Comparison of ENCODE assay signal across 11 cellular contexts in the genomic region with DNA sequence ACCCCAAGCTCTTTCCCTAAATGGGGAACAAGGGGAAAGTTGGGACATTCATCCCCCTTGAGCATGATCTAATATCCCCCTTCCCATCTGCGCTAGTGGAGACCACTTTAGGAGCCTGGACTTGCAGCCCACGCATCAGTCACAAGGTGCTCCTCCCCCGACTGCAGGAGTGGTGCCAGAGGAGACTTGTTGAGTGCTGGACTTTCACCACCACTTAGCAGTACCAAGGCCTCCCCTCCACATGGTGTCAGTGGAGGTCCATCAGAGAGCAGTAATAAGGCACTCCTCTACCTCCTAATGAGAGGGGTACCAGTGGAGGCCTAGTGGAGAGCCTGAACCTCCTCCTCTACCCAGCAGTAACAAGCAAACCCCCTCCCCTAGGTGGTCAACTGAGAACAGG. TPM values are rescaled to one million over a fixed set of nuclear protein-coding genes. Genes with fewer than 3 reads are reported as not detected.
DNase-seq lines count a peak whose midpoint lies in the region; ATAC-seq and TF ChIP-seq lines count a peak whose summit lies in the region.
"Had no signal": no experiment of that assay in that cellular context is flagged by ENCODE, and none has a peak within 500 bp of the region (broad histone marks: within the 10 kb centered on the region; RNA-seq: fewer than 3 reads in every experiment).

No MANE protein-coding gene starts in this region.

- no peaks in the 10 kb centered on the region for H3K4me1 Mint-ChIP-seq in CD8-positive, alpha-beta T cell (ENCODE audit: low read depth)
- H3K4me1 Mint-ChIP-seq in stimulated activated naive CD8-positive, alpha-beta T cell treated with anti-CD3 and anti-CD28 coated beads, Interleukin-15, amount 100 ng/mL, for 72 hours = no peaks in the 10 kb centered on the region
- H3K4me1 Mint-ChIP-seq in chondrocyte (ENCODE audit: low read depth) = peaks cover 9% of the 10 kb centered on the region

- intact Hi-C loops in CD8-positive, alpha-beta T cell (cut with DNase I, micrococcal nuclease) = loop anchor here (1.0 to 10.0 kb wide), 2 partner anchors 186 to 423 kb away; no protein-coding TSS in a partner anchor

- no peak overlapping the region for H3K27ac Mint-ChIP-seq in CD8-positive, alpha-beta T cell
- H3K27ac Mint-ChIP-seq in stimulated activated naive CD8-positive, alpha-beta T cell treated with anti-CD3 and anti-CD28 coated beads, Interleukin-15, amount 100 ng/mL, for 72 hours = no peak overlapping the region
- H3K27ac Mint-ChIP-seq in chondrocyte (ENCODE audit: unreplicated experiment) = no peak overlapping the region
- H3K27ac Mint-ChIP-seq: activated naive CD8-positive, alpha-beta T cell had no signal

- no peak for TF ChIP-seq CTCF in CD8-positive, alpha-beta T cell (IDR thresholded peaks at IDR 0.05)
- TF ChIP-seq CTCF in KMS-11 (conservative IDR thresholded peaks at IDR 0.05; ENCODE audit: low read depth, low read length) (peak; percentile 23; the same call in 1 of the 2 replicates), chondrocyte (IDR thresholded peaks at IDR 0.05) (no peak), RWPE1 (conservative IDR thresholded peaks at IDR 0.05; ENCODE audit: low read depth) (no peak)

- no peak overlapping the region for H3K4me3 ChIP-seq in CD8-positive, alpha-beta T cell (ENCODE audit: low read depth, low read length)
- H3K4me3 ChIP-seq in KMS-11 (IDR thresholded peaks at IDR 0.05; ENCODE audit: insufficient read depth, low read depth, low read length) = no peak overlapping the region
- H3K4me3 ChIP-seq: HAP-1, pancreas had no signal

- DNase-seq in CD8-positive, alpha-beta T cell = peak in 5 of 7 experiments; percentile 5 to 51 (median 19)
- peak; percentile 23 for DNase-seq in GM19240 (ENCODE audit: insufficient read length, low spot score)
- peak; percentile 40 for DNase-seq in amniotic epithelial cell (ENCODE audit: low read depth)
- DNase-seq in stimulated activated naive CD8-positive, alpha-beta T cell treated with anti-CD3 and anti-CD28 coated beads, Interleukin-15, amount 100 ng/mL, for 72 hours = peak; percentile 30 to 31
- DNase-seq in chondrocyte (ENCODE audit: low spot score) = no peak
- DNase-seq in COLO829 (ENCODE audit: low spot score) = no peak
- DNase-seq in RWPE1 (ENCODE audit: low spot score) = no peak

- H3K27me3 ChIP-seq in CD8-positive, alpha-beta T cell (ENCODE audit: insufficient read depth, low read length) = no peaks in the 10 kb centered on the region
- H3K27me3 ChIP-seq in KMS-11 (ENCODE audit: insufficient read depth, low read depth) = no peaks in the 10 kb centered on the region
- H3K27me3 ChIP-seq: pancreas had no signal

- no peaks in the 10 kb centered on the region for H3K9me3 Mint-ChIP-seq in CD8-positive, alpha-beta T cell
- H3K9me3 Mint-ChIP-seq in stimulated activated naive CD8-positive, alpha-beta T cell treated with anti-CD3 and anti-CD28 coated beads, Interleukin-15, amount 100 ng/mL, for 72 hours = no peaks in the 10 kb centered on the region
- no peaks in the 10 kb centered on the region for H3K9me3 Mint-ChIP-seq in chondrocyte (ENCODE audit: low read depth)

- H4K20me1 ChIP-seq in KMS-11 (ENCODE audit: insufficient read depth) = no peaks in the 10 kb centered on the region

- H3K4me3 Mint-ChIP-seq in CD8-positive, alpha-beta T cell = no peak overlapping the region
- H3K4me3 Mint-ChIP-seq in stimulated activated naive CD8-positive, alpha-beta T cell treated with anti-CD3 and anti-CD28 coated beads, Interleukin-15, amount 100 ng/mL, for 72 hours = no peak overlapping the region
- no peak overlapping the region for H3K4me3 Mint-ChIP-seq in chondrocyte (ENCODE audit: unreplicated experiment)
- H3K4me3 Mint-ChIP-seq: activated naive CD8-positive, alpha-beta T cell had no signal

- H3K4me2 ChIP-seq in KMS-11 = no peak overlapping the region

- ATAC-seq in CD8-positive, alpha-beta T cell = peak; percentile 59
- ATAC-seq in stimulated activated naive CD8-positive, alpha-beta T cell treated with anti-CD3 and anti-CD28 coated beads, Interleukin-15, amount 100 ng/mL, for 72 hours = peak; percentile 97

- H3K36me3 Mint-ChIP-seq in CD8-positive, alpha-beta T cell = no peaks in the 10 kb centered on the region
- H3K36me3 Mint-ChIP-seq in chondrocyte (ENCODE audit: low read depth) = peaks cover 3% of the 10 kb centered on the region
- H3K36me3 Mint-ChIP-seq: activated naive CD8-positive, alpha-beta T cell had no signal

- H3K36me3 ChIP-seq in CD8-positive, alpha-beta T cell (ENCODE audit: insufficient read depth, low read length) = no peaks in the 10 kb centered on the region
- no peaks in the 10 kb centered on the region for H3K36me3 ChIP-seq in KMS-11 (ENCODE audit: insufficient read depth)
- H3K36me3 ChIP-seq: HAP-1, pancreas had no signal

- no peak overlapping the region for H3K9ac ChIP-seq in KMS-11

- POLR2A ChIA-PET in CD8-positive, alpha-beta T cell (lab: Charles Lee) = no interaction called here
- POLR2A ChIA-PET in RWPE1 (lab: Yijun Ruan, JAX; ENCODE audit: low non-redundant PET) = no interaction called here

- no peak overlapping the region for H2AFZ ChIP-seq in KMS-11 (ENCODE audit: low read depth)

- CTCF ChIA-PET in CD8-positive, alpha-beta T cell (lab: Charles Lee) = interaction anchor here (0.6 kb wide), 1 partner anchor 186 kb away, joined by 3 read pairs; no protein-coding TSS in a partner anchor
- CTCF ChIA-PET in RWPE1 (lab: Yijun Ruan, JAX) = no interaction called here

- no peak overlapping the region for H3K27ac ChIP-seq in CD8-positive, alpha-beta T cell (ENCODE audit: low read depth, low read length)
- H3K27ac ChIP-seq in KMS-11 = no peak overlapping the region
- H3K27ac ChIP-seq in RWPE1 = no peak overlapping the region
- H3K27ac ChIP-seq: pancreas had no signal

- H3K27me3 Mint-ChIP-seq in CD8-positive, alpha-beta T cell (ENCODE audit: low read depth) = no peaks in the 10 kb centered on the region
- H3K27me3 Mint-ChIP-seq in stimulated activated naive CD8-positive, alpha-beta T cell treated with anti-CD3 and anti-CD28 coated beads, Interleukin-15, amount 100 ng/mL, for 72 hours = no peaks in the 10 kb centered on the region
- H3K27me3 Mint-ChIP-seq in chondrocyte (ENCODE audit: low read depth) = no peaks in the 10 kb centered on the region
- H3K27me3 Mint-ChIP-seq: activated naive CD8-positive, alpha-beta T cell had no signal

- no peaks in the 10 kb centered on the region for H3K9me3 ChIP-seq in CD8-positive, alpha-beta T cell (ENCODE audit: low read length)
- H3K9me3 ChIP-seq: HAP-1, pancreas had no signal

- H3K4me1 ChIP-seq in CD8-positive, alpha-beta T cell (ENCODE audit: insufficient read depth, low read length) = no peaks in the 10 kb centered on the region
- no peaks in the 10 kb centered on the region for H3K4me1 ChIP-seq in KMS-11 (ENCODE audit: low read depth, poor library complexity, severe bottlenecking)
- H3K4me1 ChIP-seq: HAP-1, pancreas had no signal

- no peaks in the 10 kb centered on the region for H3K79me2 ChIP-seq in KMS-11 (ENCODE audit: insufficient read depth, low read depth)

RNA-seq across cellular contexts. Expression of a gene that starts 22.5 kb away (rescaled TPM):
- total RNA-seq in CD8-positive, alpha-beta T cell = 1 to 10 TPM; 1.6 to 2.1 TPM
- 5.1 to 6.2 TPM (median 6.0 TPM) in 3 replicates for total RNA-seq in chondrocyte

RNA-seq across cellular contexts. Expression of a gene that starts 22.7 kb away (rescaled TPM):
- 1 to 10 TPM; 8.4 to 9.3 TPM for total RNA-seq in CD8-positive, alpha-beta T cell
- 7.3 to 10.3 TPM (median 8.2 TPM) in 3 replicates for total RNA-seq in chondrocyte

Comparison
In these comparisons a context has a peak if more than half of its experiments do, and no peak if none do; other contexts are left out.
1. DNase-seq: peak in CD8-positive, alpha-beta T cell (5 of 7), GM19240 (single experiment), amniotic epithelial cell (single experiment) and stimulated activated naive CD8-positive, alpha-beta T cell treated with anti-CD3 and anti-CD28 coated beads, Interleukin-15, amount 100 ng/mL, for 72 hours (2 of 2); none in chondrocyte (single experiment), COLO829 (single experiment) and RWPE1 (single experiment).